ENCODE assay signal across 14 cellular contexts in genomic region chr19:33630880-33631627, GRCh38. TPM values are rescaled to one million over a fixed set of nuclear protein-coding genes. Genes with fewer than 3 reads are reported as not detected.
DNase-seq lines count a peak whose midpoint lies in the region; ATAC-seq and TF ChIP-seq lines count a peak whose summit lies in the region.
"Had no signal": no experiment of that assay in that cellular context is flagged by ENCODE, and none has a peak within 500 bp of the region (broad histone marks: within the 10 kb centered on the region; RNA-seq: fewer than 3 reads in every experiment).

No MANE protein-coding gene starts in this region.

- H3K36me3 Mint-ChIP-seq in stimulated activated effector memory CD8-positive, alpha-beta T cell treated with anti-CD3 and anti-CD28 coated beads, Interleukin-12 subunit alpha, Interleukin-12 subunit beta, amount 100 ng/mL, for 72 hours: no peaks in the 10 kb centered on the region
- H3K36me3 Mint-ChIP-seq: CD4-positive, alpha-beta memory T cell had no signal

- TF ChIP-seq CTCF in GM13977 (IDR thresholded peaks at IDR 0.05; ENCODE audit: extremely low read depth, insufficient read depth, missing control alignments): no peak
- TF ChIP-seq CTCF in HEK293 (tag by site-specific recombination; IDR thresholded peaks at IDR 0.05): no peak

- H3K9me3 ChIP-seq in HEK293 (ENCODE audit: control insufficient read depth, insufficient read depth, low read depth, low read length): no peaks in the 10 kb centered on the region
- H3K9me3 ChIP-seq: BE2C had no signal

- ATAC-seq in esophagus mucosa (peak; percentile 53), GM21723 (IDR thresholded peaks at IDR 0.05; ENCODE audit: unreplicated experiment) (no peak)
- peak; percentile 14 for ATAC-seq in stimulated activated effector memory CD8-positive, alpha-beta T cell treated with anti-CD3 and anti-CD28 coated beads, Interleukin-12 subunit alpha, Interleukin-12 subunit beta, amount 100 ng/mL, for 72 hours

- DNase-seq in GM13977 (ENCODE audit: low spot score) (peak; percentile 5), NCI-H69 (lab: John Stamatoyannopoulos, UW) (no peak)
- no peak for DNase-seq in stimulated activated effector memory CD8-positive, alpha-beta T cell treated with anti-CD3 and anti-CD28 coated beads, Interleukin-12 subunit alpha, Interleukin-12 subunit beta, amount 100 ng/mL, for 72 hours (ENCODE audit: low spot score in 2 of 2)
- no peak for DNase-seq in stimulated activated CD4-positive, alpha-beta T cell treated with anti-CD3 and anti-CD28 coated beads, Interleukin-2, amount 100 ng/mL, for 24 hours
- DNase-seq: BE2C; CD4-positive, alpha-beta memory T cell; DMS79 treated with DMSO at 0.1 percent for 48 hours; GF-D8; Karpas-422; NCI-H2029 treated with DMSO at 0.1 percent for 48 hours; NCI-H526 had no signal

- no peak overlapping the region for H3K4me3 ChIP-seq in HEK293 (ENCODE audit: low read depth, low read length)

- in situ Hi-C loops in GM13977 (cut with MboI; ENCODE audit: low pct_unique_long_range_greater_than_20kb, low sequenced_read_pairs, unreplicated experiment): no loop called here

- H3K4me1 Mint-ChIP-seq in stimulated activated effector memory CD8-positive, alpha-beta T cell treated with anti-CD3 and anti-CD28 coated beads, Interleukin-12 subunit alpha, Interleukin-12 subunit beta, amount 100 ng/mL, for 72 hours: no peaks in the 10 kb centered on the region
- H3K4me1 Mint-ChIP-seq: CD4-positive, alpha-beta memory T cell had no signal

- no peak overlapping the region for H3K4me3 Mint-ChIP-seq in stimulated activated effector memory CD8-positive, alpha-beta T cell treated with anti-CD3 and anti-CD28 coated beads, Interleukin-12 subunit alpha, Interleukin-12 subunit beta, amount 100 ng/mL, for 72 hours
- H3K4me3 Mint-ChIP-seq: CD4-positive, alpha-beta memory T cell had no signal

- POLR2A ChIA-PET in HEK293 (lab: Yijun Ruan, JAX): interaction anchor here (2.0 kb wide), 1 partner anchor 8 kb away, joined by 6 read pairs; the partner anchor contains the start of gene CHST8

- H3K27ac ChIP-seq in HEK293 (ENCODE audit: extremely low read depth, low read depth, low read length): no peak overlapping the region

- no peaks in the 10 kb centered on the region for H3K9me3 Mint-ChIP-seq in stimulated activated effector memory CD8-positive, alpha-beta T cell treated with anti-CD3 and anti-CD28 coated beads, Interleukin-12 subunit alpha, Interleukin-12 subunit beta, amount 100 ng/mL, for 72 hours
- H3K9me3 Mint-ChIP-seq: CD4-positive, alpha-beta memory T cell had no signal

- H3K36me3 ChIP-seq in HEK293 (ENCODE audit: control insufficient read depth in 2 of 2, insufficient read depth in 1 of 2, low read length in 2 of 2): no peaks in the 10 kb centered on the region; a peak in 1 of 3 replicates
- H3K36me3 ChIP-seq: BE2C had no signal

- H3K27ac Mint-ChIP-seq in stimulated activated effector memory CD8-positive, alpha-beta T cell treated with anti-CD3 and anti-CD28 coated beads, Interleukin-12 subunit alpha, Interleukin-12 subunit beta, amount 100 ng/mL, for 72 hours: no peak overlapping the region

- H3K4me1 ChIP-seq in HEK293 (ENCODE audit: control insufficient read depth, insufficient read depth, low read length): no peaks in the 10 kb centered on the region
- H3K4me1 ChIP-seq: BE2C had no signal

- CTCF ChIA-PET in HEK293 (lab: Yijun Ruan, JAX): interaction anchor here (1.5 kb wide), 1 partner anchor 140 kb away, joined by 4 read pairs; no protein-coding TSS in a partner anchor

TF ChIP-seq in HEK293, 187 proteins besides CTCF, POLR2A, EP300 and RAD21:
- peak; percentile 45 for TF ChIP-seq ZFHX2 (tag by site-specific recombination; conservative IDR thresholded peaks at IDR 0.05)
- peak; percentile 100 for TF ChIP-seq ZNF449 (tag by site-specific recombination; IDR thresholded peaks at IDR 0.05)
- no peak for TF ChIP-seq ZNF157 (tag by site-specific recombination; IDR thresholded peaks at IDR 0.05)
- 0 out of 2 replicates have a peak, but pooled peaks have one; percentile 31 for TF ChIP-seq EGR2 (tag by site-specific recombination; IDR thresholded peaks at IDR 0.05; ENCODE audit: low read depth)
- no peak for TF ChIP-seq SETDB1 (IDR thresholded peaks at IDR 0.05; ENCODE audit: insufficient read length, low read length)

RNA-seq across cellular contexts. Expression of gene CHST8, which starts 9.3 kb away (rescaled TPM):
- total RNA-seq in esophagus mucosa: 0.16 TPM
- total RNA-seq: CD4-positive, alpha-beta memory T cell had no signal
